In the genomic region with DNA sequence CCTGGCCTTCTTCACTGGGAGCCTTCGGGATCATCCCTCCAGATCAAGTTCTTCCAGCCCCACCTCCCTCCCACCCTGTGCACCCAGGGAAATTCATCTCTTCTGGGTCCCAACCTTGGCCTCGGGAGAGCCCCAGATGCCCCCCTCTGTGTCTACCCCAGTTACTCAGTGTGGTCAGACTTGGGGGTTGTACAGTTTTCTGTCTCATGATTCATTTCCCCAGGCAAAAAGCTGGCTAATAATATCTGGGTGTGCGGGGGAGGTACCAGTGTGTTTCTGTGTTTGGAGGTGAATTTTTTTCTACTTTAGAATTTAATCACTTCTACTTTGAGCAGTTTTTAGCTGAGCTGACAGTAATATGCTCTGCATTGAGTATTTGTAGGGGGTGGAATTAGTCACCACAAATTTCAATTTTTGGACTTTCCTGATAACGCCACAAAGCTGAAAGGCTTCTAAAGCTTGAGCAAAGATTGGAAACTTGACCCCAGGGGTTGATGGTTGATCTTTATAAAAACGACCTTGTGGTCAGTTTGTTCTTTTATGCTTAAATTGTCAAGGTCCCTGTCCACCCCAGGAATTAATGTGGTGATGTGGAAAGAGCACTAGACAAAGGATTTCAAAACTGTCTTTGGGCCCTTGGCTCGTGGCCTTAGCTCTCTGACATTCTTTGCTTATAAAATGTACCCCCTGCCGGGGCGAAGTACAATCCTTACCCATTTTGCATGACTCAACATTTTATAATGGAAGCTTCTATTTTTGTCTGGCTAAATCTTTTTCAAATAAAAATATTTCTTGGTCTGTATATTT, we compare ENCODE assay signal across 1 cellular context.
TF ChIP-seq lines count a peak whose summit lies in the region.

No MANE protein-coding gene starts in this region.

TF ChIP-seq in A549, 52 proteins besides CTCF, POLR2A, EP300 and RAD21 (continued from another document):
- TF ChIP-seq, protein P1, sequence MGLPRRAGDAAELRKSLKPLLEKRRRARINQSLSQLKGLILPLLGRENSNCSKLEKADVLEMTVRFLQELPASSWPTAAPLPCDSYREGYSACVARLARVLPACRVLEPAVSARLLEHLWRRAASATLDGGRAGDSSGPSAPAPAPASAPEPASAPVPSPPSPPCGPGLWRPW (IDR thresholded peaks at IDR 0.05): peak; percentile 55
- no peak for TF ChIP-seq ZFP36 (IDR thresholded peaks at IDR 0.05; ENCODE audit: borderline replicate concordance, partially characterized antibody)
- TF ChIP-seq GATA3 (IDR thresholded peaks at IDR 0.05; ENCODE audit: borderline replicate concordance): peak; percentile 66; the same call in 1 of the 2 replicates
- TF ChIP-seq, protein P2, sequence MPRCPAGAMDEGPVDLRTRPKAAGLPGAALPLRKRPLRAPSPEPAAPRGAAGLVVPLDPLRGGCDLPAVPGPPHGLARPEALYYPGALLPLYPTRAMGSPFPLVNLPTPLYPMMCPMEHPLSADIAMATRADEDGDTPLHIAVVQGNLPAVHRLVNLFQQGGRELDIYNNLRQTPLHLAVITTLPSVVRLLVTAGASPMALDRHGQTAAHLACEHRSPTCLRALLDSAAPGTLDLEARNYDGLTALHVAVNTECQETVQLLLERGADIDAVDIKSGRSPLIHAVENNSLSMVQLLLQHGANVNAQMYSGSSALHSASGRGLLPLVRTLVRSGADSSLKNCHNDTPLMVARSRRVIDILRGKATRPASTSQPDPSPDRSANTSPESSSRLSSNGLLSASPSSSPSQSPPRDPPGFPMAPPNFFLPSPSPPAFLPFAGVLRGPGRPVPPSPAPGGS (IDR thresholded peaks at IDR 0.05): 0 out of 3 replicates have a peak, but pooled peaks have one; percentile 37
- TF ChIP-seq, protein P3, sequence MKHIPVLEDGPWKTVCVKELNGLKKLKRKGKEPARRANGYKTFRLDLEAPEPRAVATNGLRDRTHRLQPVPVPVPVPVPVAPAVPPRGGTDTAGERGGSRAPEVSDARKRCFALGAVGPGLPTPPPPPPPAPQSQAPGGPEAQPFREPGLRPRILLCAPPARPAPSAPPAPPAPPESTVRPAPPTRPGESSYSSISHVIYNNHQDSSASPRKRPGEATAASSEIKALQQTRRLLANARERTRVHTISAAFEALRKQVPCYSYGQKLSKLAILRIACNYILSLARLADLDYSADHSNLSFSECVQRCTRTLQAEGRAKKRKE (CRISPR knock-in tag; IDR thresholded peaks at IDR 0.05; ENCODE audit: low read depth): no peak
- TF ChIP-seq ZC3H11A (IDR thresholded peaks at IDR 0.05): no peak
- no peak for TF ChIP-seq HDAC2 (IDR thresholded peaks at IDR 0.05)
- no peak for TF ChIP-seq NR3C1 (IDR thresholded peaks at IDR 0.05)
- no peak for TF ChIP-seq MAZ (IDR thresholded peaks at IDR 0.05; ENCODE audit: borderline replicate concordance, low read depth, low read length)
